8 cellular contexts compared by ENCODE assay signal in the genomic region with DNA sequence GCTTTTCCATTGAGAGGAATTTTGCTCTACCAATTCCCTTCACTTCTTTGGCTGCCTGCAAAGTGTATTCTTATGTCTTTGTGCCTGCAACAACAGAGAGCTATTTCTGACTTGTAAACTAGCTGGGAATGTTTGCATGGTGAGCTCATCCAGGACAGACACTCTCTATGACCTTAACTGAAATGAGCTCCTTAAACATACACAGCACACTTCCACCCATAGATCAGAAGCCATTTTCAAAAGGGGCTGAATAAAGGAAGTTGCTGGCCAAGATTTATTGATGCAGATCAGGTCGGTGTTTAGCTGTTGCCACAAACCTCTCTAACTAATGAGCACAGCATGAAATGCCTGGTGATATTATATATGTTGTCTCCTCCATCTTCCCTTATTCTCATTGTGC.
DNase-seq lines count a peak whose midpoint lies in the region; ATAC-seq and TF ChIP-seq lines count a peak whose summit lies in the region.

No MANE protein-coding gene starts in this region.

- H3K4me1 Mint-ChIP-seq in progenitor cell of endocrine pancreas (ENCODE audit: low read depth) (peaks cover 20% of the 10 kb centered on the region), nephron progenitor cell (peaks cover 33% of the 10 kb centered on the region)

- DNase-seq in GM03348 (ENCODE audit: low spot score) (peak; percentile 65), SK-N-MC (ENCODE audit: low read depth, low spot score) (no peak), glomerular visceral epithelial cell (ENCODE audit: extremely low spot score) (peak; percentile 80), progenitor cell of endocrine pancreas (ENCODE audit: low spot score, unreplicated experiment) (no peak), nephron progenitor cell (no peak)

- ATAC-seq in HG03342 (IDR thresholded peaks at IDR 0.05; ENCODE audit: unreplicated experiment) (no peak), HG02763 (IDR thresholded peaks at IDR 0.05; ENCODE audit: unreplicated experiment) (no peak), GM21381 (IDR thresholded peaks at IDR 0.05; ENCODE audit: unreplicated experiment) (no peak)

- H3K27ac Mint-ChIP-seq in progenitor cell of endocrine pancreas (peak overlapping the region; percentile 13), nephron progenitor cell (no peak overlapping the region)

- no peaks in the 10 kb centered on the region for H3K27me3 Mint-ChIP-seq in progenitor cell of endocrine pancreas
- H3K27me3 Mint-ChIP-seq in nephron progenitor cell (ENCODE audit: low read depth, poor library complexity) = no peaks in the 10 kb centered on the region

- H3K9me3 Mint-ChIP-seq in progenitor cell of endocrine pancreas (ENCODE audit: low read depth) (no peaks in the 10 kb centered on the region), nephron progenitor cell (no peaks in the 10 kb centered on the region)

- H3K4me3 Mint-ChIP-seq in progenitor cell of endocrine pancreas (ENCODE audit: low read depth) = no peak overlapping the region
- no peak overlapping the region for H3K4me3 Mint-ChIP-seq in nephron progenitor cell

- TF ChIP-seq CTCF in progenitor cell of endocrine pancreas (IDR thresholded peaks at IDR 0.05; ENCODE audit: unreplicated experiment) (no peak), nephron progenitor cell (IDR thresholded peaks at IDR 0.05) (no peak)

- H3K36me3 Mint-ChIP-seq in progenitor cell of endocrine pancreas (ENCODE audit: insufficient read depth) (no peaks in the 10 kb centered on the region), nephron progenitor cell (ENCODE audit: low read depth) (no peaks in the 10 kb centered on the region)

- no peak overlapping the region for H3K27ac ChIP-seq in SK-N-MC

- no peaks in the 10 kb centered on the region for H3K9me3 ChIP-seq in SK-N-MC (ENCODE audit: low read depth, low read length)

- H3K36me3 ChIP-seq in SK-N-MC (ENCODE audit: insufficient read depth, low read length) = no peaks in the 10 kb centered on the region

- H3K9ac ChIP-seq in SK-N-MC (ENCODE audit: insufficient read length) = peak overlapping the region; percentile 16

- no peak overlapping the region for H3K4me3 ChIP-seq in SK-N-MC

Comparison
In these comparisons a context has a peak if more than half of its experiments do, and no peak if none do; other contexts are left out.
1. DNase-seq: peak in GM03348 (single experiment) and glomerular visceral epithelial cell (single experiment); none in SK-N-MC (single experiment), progenitor cell of endocrine pancreas (single experiment) and nephron progenitor cell (single experiment).